13 cellular contexts compared by ENCODE assay signal in genomic region chr3:38562467-38562925, GRCh38.
"Had no signal": no experiment of that assay in that cellular context is flagged by ENCODE, and none has a peak within 500 bp of the region (broad histone marks: within the 10 kb centered on the region; RNA-seq: fewer than 3 reads in every experiment).

No MANE protein-coding gene starts in this region.

- H3K9me3 Mint-ChIP-seq: dendritic cell treated with granulocyte-macrophage colony-stimulating factor and Interleukin-4, amounts not matched to agents 40 ng/mL and 50 ng/mL, for 4 days; effector memory CD8-positive, alpha-beta T cell; mesothelial cell of epicardium; natural killer cell treated with Interleukin-12 subunit alpha and Interleukin-12 subunit beta and Interleukin-15 and Interleukin-18, amount 100 ng/mL, for 72 hours had no signal

- H3K36me3 Mint-ChIP-seq: mesothelial cell of epicardium; natural killer cell treated with Interleukin-12 subunit alpha and Interleukin-12 subunit beta and Interleukin-15 and Interleukin-18, amount 100 ng/mL, for 72 hours had no signal

- H3K27ac Mint-ChIP-seq: dendritic cell treated with granulocyte-macrophage colony-stimulating factor and Interleukin-4, amounts not matched to agents 40 ng/mL and 50 ng/mL, for 4 days; effector memory CD8-positive, alpha-beta T cell; mesothelial cell of epicardium; natural killer cell treated with Interleukin-12 subunit alpha and Interleukin-12 subunit beta and Interleukin-15 and Interleukin-18, amount 100 ng/mL, for 72 hours had no signal

- DNase-seq: effector memory CD8-positive, alpha-beta T cell; erythroblast; foreskin keratinocyte; kidney glomerular epithelial cell; small intestine; stimulated activated CD4-positive, alpha-beta T cell treated with anti-CD3 and anti-CD28 coated beads, Interleukin-12 subunit alpha, Interleukin-12 subunit beta, amount 100 ng/mL, for 4 hours; stimulated activated naive CD4-positive, alpha-beta T cell; stomach; substantia nigra; transverse colon had no signal

- ATAC-seq: effector memory CD8-positive, alpha-beta T cell; foreskin keratinocyte; natural killer cell treated with Interleukin-12 subunit alpha and Interleukin-12 subunit beta and Interleukin-15 and Interleukin-18, amount 100 ng/mL, for 72 hours had no signal

- H3K27me3 Mint-ChIP-seq: dendritic cell treated with granulocyte-macrophage colony-stimulating factor and Interleukin-4, amounts not matched to agents 40 ng/mL and 50 ng/mL, for 4 days had no signal

- H3K4me3 Mint-ChIP-seq: dendritic cell treated with granulocyte-macrophage colony-stimulating factor and Interleukin-4, amounts not matched to agents 40 ng/mL and 50 ng/mL, for 4 days; effector memory CD8-positive, alpha-beta T cell; mesothelial cell of epicardium; natural killer cell treated with Interleukin-12 subunit alpha and Interleukin-12 subunit beta and Interleukin-15 and Interleukin-18, amount 100 ng/mL, for 72 hours had no signal

- H3K4me1 Mint-ChIP-seq: mesothelial cell of epicardium had no signal
